In the genomic region with DNA sequence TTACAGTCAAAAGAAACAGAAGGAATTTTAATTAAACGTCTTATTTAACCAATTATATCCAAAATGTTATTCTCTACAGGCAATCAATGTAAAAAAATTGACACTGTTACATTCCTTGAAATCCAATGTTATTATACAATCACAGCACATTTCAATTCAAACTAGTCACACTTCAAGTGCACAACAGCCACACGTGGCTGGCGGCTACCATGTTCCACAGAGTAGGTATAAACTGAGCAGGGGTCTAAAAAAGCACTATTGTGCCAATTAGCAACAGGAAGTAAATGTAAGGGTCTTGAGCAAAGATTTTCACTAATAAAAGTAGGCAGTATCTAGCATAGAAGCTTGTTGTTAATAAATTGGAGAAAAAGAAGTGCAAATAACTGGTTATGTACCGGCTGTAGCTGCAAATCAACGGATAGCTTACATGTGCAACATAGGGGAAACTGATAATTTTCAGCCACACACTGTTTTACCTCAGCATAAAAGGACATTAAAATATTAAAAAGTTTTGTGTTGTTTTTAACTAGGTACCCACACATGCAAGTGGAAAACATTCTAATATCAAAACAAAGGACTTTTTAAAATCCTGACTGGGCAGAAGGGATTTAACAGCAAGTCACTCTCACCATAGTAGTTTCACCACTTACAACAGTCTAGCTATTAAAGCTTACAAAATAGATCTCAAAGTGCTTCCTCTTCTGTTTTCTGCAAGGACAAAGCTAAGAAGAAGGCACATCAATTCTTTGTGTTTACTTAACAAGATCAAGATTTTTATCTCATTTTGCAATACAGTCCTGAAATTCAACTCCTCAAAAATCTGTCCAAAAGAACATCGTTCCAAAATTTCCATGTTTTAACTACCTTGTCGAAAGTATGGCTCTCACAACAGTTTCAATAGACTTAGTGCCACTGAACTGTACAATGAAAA, we compare ENCODE assay signal across 8 cellular contexts. TPM values are rescaled to one million over a fixed set of nuclear protein-coding genes. Genes with fewer than 3 reads are reported as not detected.
A peak's percentile ranks its signal among the peaks of the same experiment; 100 is the strongest.
DNase-seq lines count a peak whose midpoint lies in the region; ATAC-seq and TF ChIP-seq lines count a peak whose summit lies in the region.

No MANE protein-coding gene starts in this region.

- BruUV-seq in OCI-LY7 (replicated peaks; lab: Mats Ljungman, UMichigan), result no TSS peak

- CTCF ChIA-PET in OCI-LY7 (lab: Charles Lee; ENCODE audit: unreplicated experiment), result no interaction called here
- CTCF ChIA-PET in RWPE1 (lab: Yijun Ruan, JAX), result no interaction called here

- no peaks in the 10 kb centered on the region for H3K9me3 Mint-ChIP-seq in endothelial cell (ENCODE audit: unreplicated experiment)

- peaks cover 52% of the 10 kb centered on the region for H3K4me1 Mint-ChIP-seq in endothelial cell (ENCODE audit: unreplicated experiment)

- peaks cover 54% of the 10 kb centered on the region for H4K20me1 ChIP-seq in OCI-LY7 (ENCODE audit: insufficient read depth, low read length)

- no peak overlapping the region for H2AFZ ChIP-seq in OCI-LY7 (ENCODE audit: low read length)

- no peaks in the 10 kb centered on the region for H3K27me3 ChIP-seq in psoas muscle (ENCODE audit: insufficient read depth in 3 of 3, low read length in 2 of 3)
- no peaks in the 10 kb centered on the region for H3K27me3 ChIP-seq in body of pancreas

- peaks cover 17% of the 10 kb centered on the region for H3K36me3 Mint-ChIP-seq in endothelial cell (ENCODE audit: low read depth, unreplicated experiment)

- 22 to 32% (median 26%) methylated on average over 7 of the region's 7 CpGs for WGBS in psoas muscle, 3 donors
- 32 to 35% methylated on average over 7 of the region's 7 CpGs for WGBS in body of pancreas, 2 donors

- peak overlapping the region; percentile 84 for H3K27ac ChIP-seq in OCI-LY7 (ENCODE audit: low read depth, low read length, poor library complexity, severe bottlenecking)
- peak overlapping the region; percentile 100 for H3K27ac ChIP-seq in psoas muscle
- no peak overlapping the region for H3K27ac ChIP-seq in RWPE1
- H3K27ac ChIP-seq in body of pancreas, result no peak overlapping the region

- H3K4me3 Mint-ChIP-seq in endothelial cell (ENCODE audit: unreplicated experiment), result peak overlapping the region; percentile 99

- H3K27me3 Mint-ChIP-seq in endothelial cell (ENCODE audit: unreplicated experiment), result peaks cover 9% of the 10 kb centered on the region

- POLR2A ChIA-PET in OCI-LY7 (lab: Charles Lee), result interaction anchor here (0.5 to 1.5 kb wide), 6 partner anchors 8 to 951 kb away, joined by 3 to 8 read pairs (median 3); no protein-coding TSS in a partner anchor
- POLR2A ChIA-PET in RWPE1 (lab: Yijun Ruan, JAX; ENCODE audit: low non-redundant PET), result no interaction called here

- peak overlapping the region; percentile 97 for H3K4me2 ChIP-seq in OCI-LY7 (ENCODE audit: low read length)

- intact Hi-C loops in OCI-LY7 (cut with micrococcal nuclease; ENCODE audit: unreplicated experiment) (loop anchor here (10.0 kb wide), 3 partner anchors 180 to 810 kb away; no protein-coding TSS in a partner anchor), psoas muscle (cut with DNase I) (loop anchor here in 1 of 2 donors (5.0 to 10.0 kb wide), 3 partner anchors 83 to 243 kb away; partner anchors contain the start of genes BCAS2, DENND2C and TRIM33), body of pancreas (cut with DNase I) (no loop called here)

- peak overlapping the region; percentile 75 for H3K27ac Mint-ChIP-seq in endothelial cell (ENCODE audit: unreplicated experiment)

- H3K79me2 ChIP-seq in OCI-LY7 (ENCODE audit: insufficient read depth, low read depth, low read length), result peaks cover 71% of the 10 kb centered on the region

- no peaks in the 10 kb centered on the region for H3K9me2 ChIP-seq in OCI-LY7 (ENCODE audit: insufficient read depth, low read length)

- H3K9me3 ChIP-seq in OCI-LY7 (ENCODE audit: low read length) (no peaks in the 10 kb centered on the region), psoas muscle (no peaks in the 10 kb centered on the region), body of pancreas (no peaks in the 10 kb centered on the region)

- no peak for ATAC-seq in psoas muscle
- ATAC-seq in body of pancreas, result no peak

- TF ChIP-seq CTCF in GM12865 (IDR thresholded peaks at IDR 0.05; ENCODE audit: insufficient read depth, low read depth, low read length, missing control alignments) (no peak), OCI-LY7 (conservative IDR thresholded peaks at IDR 0.05; ENCODE audit: low read length) (no peak), endothelial cell (IDR thresholded peaks at IDR 0.05; ENCODE audit: unreplicated experiment) (no peak), psoas muscle (IDR thresholded peaks at IDR 0.05) (no peak), RWPE1 (conservative IDR thresholded peaks at IDR 0.05; ENCODE audit: low read depth) (no peak), body of pancreas (IDR thresholded peaks at IDR 0.05) (no peak)

- DNase-seq in GM12865 (ENCODE audit: low read depth) (no peak), OCI-LY7 (ENCODE audit: low spot score) (peak; percentile 16), endothelial cell (ENCODE audit: low spot score) (no peak), psoas muscle (no peak), hippocampal formation (lab: John Stamatoyannopoulos, UW) (no peak), RWPE1 (ENCODE audit: low spot score) (no peak), body of pancreas (no peak), islet precursor cell (no peak)

- TF ChIP-seq POLR2A in body of pancreas (IDR thresholded peaks at IDR 0.05), result no peak

- H3K4me1 ChIP-seq in OCI-LY7 (ENCODE audit: insufficient read depth, low read length, poor library complexity, severe bottlenecking), result peaks cover 49% of the 10 kb centered on the region
- peaks cover 47% of the 10 kb centered on the region for H3K4me1 ChIP-seq in psoas muscle
- peaks cover 72% of the 10 kb centered on the region for H3K4me1 ChIP-seq in body of pancreas

- H3K4me3 ChIP-seq in GM12865 (ENCODE audit: low read depth, low read length) (peak overlapping the region; percentile 94), OCI-LY7 (ENCODE audit: low read depth, low read length, poor library complexity, severe bottlenecking) (peak overlapping the region; percentile 90), psoas muscle (peak overlapping the region; percentile 84), body of pancreas (no peak overlapping the region)

- H3K36me3 ChIP-seq in OCI-LY7 (ENCODE audit: insufficient read depth, low read length) (peaks cover 66% of the 10 kb centered on the region), psoas muscle (ENCODE audit: insufficient read depth in 1 of 2, low read depth in 1 of 2) (no peaks in the 10 kb centered on the region), body of pancreas (replicated peaks in 1 of 2; ENCODE audit: insufficient read depth in 1 of 2, low read depth in 2 of 2) (no peaks in the 10 kb centered on the region)

RNA-seq across cellular contexts. Expression of gene CSDE1, which starts 2.5 kb away (rescaled TPM):
- total RNA-seq in OCI-LY7 (2014; rRNA removed; shearing (Covaris generic)), result 177 and 223 TPM in 2 replicates
- total RNA-seq in OCI-LY7 (2022) (426 and 456 TPM in 2 replicates), endothelial cell (ENCODE audit: unreplicated experiment) (538 TPM), psoas muscle (1,000 to 10,000 TPM; 1,331 to 1,888 (median 1,427) TPM), body of pancreas (100 to 1,000 TPM; 138 to 221 TPM)
- polyA plus RNA-seq in psoas muscle, result 1,000 to 10,000 TPM in 1 of 3 donors, 100 to 1,000 TPM in 2; 305 to 1,390 (median 578) TPM

RNA-seq across cellular contexts. Expression of gene SIKE1, which starts 25.2 kb away (rescaled TPM):
- 123 and 142 TPM in 2 replicates for total RNA-seq in OCI-LY7 (2014; rRNA removed; shearing (Covaris generic))
- 71.0 and 75.3 TPM in 2 replicates for total RNA-seq in OCI-LY7 (2022)
- 49.1 TPM for total RNA-seq in endothelial cell (ENCODE audit: unreplicated experiment)
- 10 to 100 TPM; 29.8 to 40.0 (median 34.7) TPM for total RNA-seq in psoas muscle
- polyA plus RNA-seq in psoas muscle, result 10 to 100 TPM; 30.4 to 53.2 (median 35.2) TPM
- total RNA-seq in body of pancreas, result 10 to 100 TPM; 15.5 to 18.9 TPM

RNA-seq across cellular contexts. Expression of gene NRAS, which starts 38.7 kb away (rescaled TPM):
- total RNA-seq in OCI-LY7 (2014; rRNA removed; shearing (Covaris generic)), result 28.5 and 32.6 TPM in 2 replicates
- 43.5 and 47.0 TPM in 2 replicates for total RNA-seq in OCI-LY7 (2022)
- 74.0 TPM for total RNA-seq in endothelial cell (ENCODE audit: unreplicated experiment)
- total RNA-seq in psoas muscle, result 1 to 10 TPM; 3.6 to 6.6 (median 5.9) TPM
- 10 to 100 TPM in 1 of 3 donors, 1 to 10 TPM in 2; 4.3 to 15.8 (median 5.0) TPM for polyA plus RNA-seq in psoas muscle
- 10 to 100 TPM; 13.8 to 17.4 TPM for total RNA-seq in body of pancreas

RNA-seq across cellular contexts. Expression of gene AMPD1, which starts 59.9 kb away (rescaled TPM):
- total RNA-seq in OCI-LY7 (2014; rRNA removed; shearing (Covaris generic)), result not detected in 2 replicates
- total RNA-seq in OCI-LY7 (2022) (not detected in 2 replicates), endothelial cell (ENCODE audit: unreplicated experiment) (not detected), psoas muscle (100 to 1,000 TPM in 2 of 4 donors, 10 to 100 TPM in 2; 73.4 to 289 (median 155) TPM), body of pancreas (not detected)
- polyA plus RNA-seq in psoas muscle, result 100 to 1,000 TPM in 2 of 3 donors, 1 to 10 TPM in 1; 4.8 to 174 (median 129) TPM

Comparison
In these comparisons a context has a peak if more than half of its experiments do, and no peak if none do; other contexts are left out.
1. H3K4me3 ChIP-seq: peak in GM12865 (single experiment), OCI-LY7 (single experiment) and psoas muscle (single experiment); none in body of pancreas (0 of 2).
2. H3K27ac ChIP-seq: peak in OCI-LY7 (single experiment) and psoas muscle (single experiment); none in RWPE1 (single experiment) and body of pancreas (0 of 4).